16 cellular contexts compared by ENCODE assay signal in genomic region chr3:40200754-40201316, GRCh38.
A peak's percentile ranks its signal among the peaks of the same experiment; 100 is the strongest.
DNase-seq lines count a peak whose midpoint lies in the region; ATAC-seq and TF ChIP-seq lines count a peak whose summit lies in the region.
"Had no signal": no experiment of that assay in that cellular context is flagged by ENCODE, and none has a peak within 500 bp of the region (broad histone marks: within the 10 kb centered on the region; RNA-seq: fewer than 3 reads in every experiment).

No MANE protein-coding gene starts in this region.

- no peaks in the 10 kb centered on the region for H3K27me3 ChIP-seq in ACC112 (ENCODE audit: insufficient read depth, low read length)
- H3K27me3 ChIP-seq in PC-9 (ENCODE audit: insufficient read depth, low read depth) = no peaks in the 10 kb centered on the region
- H3K27me3 ChIP-seq in lower lobe of right lung (ENCODE audit: low read depth) = no peaks in the 10 kb centered on the region
- H3K27me3 ChIP-seq: SJCRH30 had no signal

- H3K9me2 ChIP-seq in PC-9 (ENCODE audit: insufficient read depth) = no peaks in the 10 kb centered on the region

- H3K27ac ChIP-seq in ACC112 (ENCODE audit: low read depth, low read length) (no peak overlapping the region), PC-9 (no peak overlapping the region), lower lobe of right lung (no peak overlapping the region)
- H3K27ac ChIP-seq: A549, C4-2B, RWPE1, SJCRH30 had no signal

- H3K4me3 ChIP-seq in ACC112 (ENCODE audit: low read depth, low read length) = peak overlapping the region; percentile 8; the same call in 1 of the 2 replicates
- H3K4me3 ChIP-seq in PC-9 = no peak overlapping the region
- no peak overlapping the region for H3K4me3 ChIP-seq in fibroblast of villous mesenchyme (ENCODE audit: low read depth, low read length)
- H3K4me3 ChIP-seq in lower lobe of right lung = no peak overlapping the region
- H3K4me3 ChIP-seq: A549, SJCRH30 had no signal

- H3K36me3 ChIP-seq in ACC112 (ENCODE audit: insufficient read depth, low read length) (no peaks in the 10 kb centered on the region), PC-9 (ENCODE audit: low read depth) (no peaks in the 10 kb centered on the region), lower lobe of right lung (no peaks in the 10 kb centered on the region)
- H3K36me3 ChIP-seq: SJCRH30 had no signal

- CTCF ChIA-PET in PC-9 (lab: Charles Lee) = no interaction called here

- no TSS peak for BruUV-seq in PC-9 (replicated peaks; lab: Mats Ljungman, UMichigan)

- H3F3A ChIP-seq in PC-9 (ENCODE audit: insufficient read depth, low read depth) = no peaks in the 10 kb centered on the region

- H4K20me1 ChIP-seq in PC-9 (ENCODE audit: insufficient read depth) = no peaks in the 10 kb centered on the region

- intact Hi-C loops in PC-9 (cut with micrococcal nuclease; ENCODE audit: unreplicated experiment) (no loop called here), lower lobe of right lung (cut with DNase I) (no loop called here)

- H3K79me2 ChIP-seq in ACC112 (ENCODE audit: control insufficient read depth, insufficient read depth, low read length, unreplicated experiment) (no peaks in the 10 kb centered on the region), PC-9 (ENCODE audit: low read depth) (no peaks in the 10 kb centered on the region)

- POLR2A ChIA-PET in PC-9 (lab: Charles Lee; ENCODE audit: unreplicated experiment) = no interaction called here

- peak; percentile 10 for DNase-seq in ELR (ENCODE audit: low read depth)
- no peak for DNase-seq in PC-9
- peak; percentile 7 for DNase-seq in fibroblast of villous mesenchyme (ENCODE audit: low read depth)
- no peak for DNase-seq in lower lobe of right lung
- DNase-seq in kidney tubule cell (ENCODE audit: low spot score) = no peak
- no peak for DNase-seq in KG1 (lab: John Stamatoyannopoulos, UW)
- DNase-seq: H7, NCI-H1436, NCI-H2029 treated with DMSO at 0.1 percent for 48 hours, NCI-H524, SJCRH30 had no signal

- TF ChIP-seq CTCF in PC-9 (conservative IDR thresholded peaks at IDR 0.05) = no peak
- no peak for TF ChIP-seq CTCF in fibroblast of villous mesenchyme (IDR thresholded peaks at IDR 0.05; ENCODE audit: insufficient read depth, low read depth, low read length)
- TF ChIP-seq CTCF in lower lobe of right lung (IDR thresholded peaks at IDR 0.05) = no peak

- H2AFZ ChIP-seq in ACC112 (ENCODE audit: low read length, unreplicated experiment) = peak overlapping the region; percentile 23
- H2AFZ ChIP-seq in PC-9 = no peak overlapping the region

- ATAC-seq in lower lobe of right lung (no peak), GM18858 (IDR thresholded peaks at IDR 0.05; ENCODE audit: unreplicated experiment) (no peak)
- ATAC-seq: A549 had no signal

- H3K9me3 ChIP-seq in PC-9 (ENCODE audit: insufficient read depth, low read depth) (no peaks in the 10 kb centered on the region), lower lobe of right lung (no peaks in the 10 kb centered on the region)
- H3K9me3 ChIP-seq: A549, SJCRH30 had no signal

- H3K4me1 ChIP-seq in ACC112 (ENCODE audit: control insufficient read depth, insufficient read depth, low read length, unreplicated experiment) (peaks cover 6% of the 10 kb centered on the region), PC-9 (replicated peaks; ENCODE audit: insufficient read depth) (no peaks in the 10 kb centered on the region), lower lobe of right lung (no peaks in the 10 kb centered on the region)
- H3K4me1 ChIP-seq: A549, SJCRH30 had no signal

- H3K4me2 ChIP-seq in PC-9 = peak overlapping the region; percentile 19; the same call in 1 of the 2 replicates
- H3K4me2 ChIP-seq: A549 had no signal

Comparison
In these comparisons a context has a peak if more than half of its experiments do, and no peak if none do; other contexts are left out.
1. DNase-seq: peak in ELR (single experiment) and fibroblast of villous mesenchyme (single experiment); none in PC-9 (0 of 2), lower lobe of right lung (single experiment), kidney tubule cell (single experiment) and KG1 (single experiment).